ENCODE assay signal across 29 cellular contexts in genomic region chr1:185224132-185224531, GRCh38.
"Had no signal": no experiment of that assay in that cellular context is flagged by ENCODE, and none has a peak within 500 bp of the region (broad histone marks: within the 10 kb centered on the region; RNA-seq: fewer than 3 reads in every experiment).

No MANE protein-coding gene starts in this region.

- H3K27me3 ChIP-seq: ascending aorta, breast epithelium, cardiac muscle cell, colonic mucosa had no signal

- H3K27ac ChIP-seq: ascending aorta, breast epithelium, cardiac muscle cell, colonic mucosa, VCaP had no signal

- ATAC-seq: activated CD4-positive, CD25-positive, alpha-beta regulatory T cell treated with anti-CD3 and anti-CD28 coated beads, Interleukin-2, amount 50 U/mL, for 24 hours; activated CD8-positive, alpha-beta T cell treated with anti-CD3 and anti-CD28 coated beads for 36 hours; activated naive CD4-positive, alpha-beta T cell treated with anti-CD3 and anti-CD28 coated beads, Interleukin-2, amount 50 U/mL, for 72 hours; esophagus mucosa; T-helper 17 cell had no signal

- DNase-seq: activated B cell treated with CpG ODN at 0.5 μM for 24 hours; activated CD4-positive, alpha-beta T cell treated with anti-CD3 and anti-CD28 coated beads for 48 hours; activated CD4-positive, alpha-beta T cell treated with anti-CD3 and anti-CD28 coated beads, Interleukin-2, amount 50 U/mL, for 1 hour; activated CD4-positive, alpha-beta T cell treated with anti-CD3 and anti-CD28 coated beads, Interleukin-2, amount 50 U/mL, for 48 hours; activated CD8-positive, alpha-beta memory T cell treated with anti-CD3 and anti-CD28 coated beads for 24 hours; activated CD8-positive, alpha-beta T cell treated with anti-CD3 and anti-CD28 coated beads for 36 hours; activated gamma-delta T cell; activated naive CD4-positive, alpha-beta T cell; activated naive CD4-positive, alpha-beta T cell treated with anti-CD3 and anti-CD28 coated beads, Interleukin-2, amount 10 ng/mL, durations not matched to agents 7 days and 5 days; activated naive CD8-positive, alpha-beta T cell treated with anti-CD3 and anti-CD28 coated beads, Interleukin-2, amount 10 ng/mL, durations not matched to agents 7 days and 5 days; activated T-cell treated with anti-CD3 and anti-CD28 coated beads, Interleukin-2, amount 50 U/mL, for 48 hours; central memory CD4-positive, alpha-beta T cell; cerebellar nuclear complex; colonic mucosa; effector CD8-positive, alpha-beta T cell; foreskin fibroblast; head of caudate nucleus; T-helper 1 cell; T-helper 17 cell; T1000 had no signal

- H3K4me3 ChIP-seq: ascending aorta, breast epithelium, cardiac muscle cell, colonic mucosa had no signal

- H3K9me3 ChIP-seq: colonic mucosa had no signal

- H3K4me1 ChIP-seq: ascending aorta, breast epithelium, colonic mucosa had no signal

- FAIRE-seq: endometrium, frontal cortex had no signal

- H3K36me3 ChIP-seq: breast epithelium, cardiac muscle cell, colonic mucosa had no signal
